12 cellular contexts compared by ENCODE assay signal in the genomic region with DNA sequence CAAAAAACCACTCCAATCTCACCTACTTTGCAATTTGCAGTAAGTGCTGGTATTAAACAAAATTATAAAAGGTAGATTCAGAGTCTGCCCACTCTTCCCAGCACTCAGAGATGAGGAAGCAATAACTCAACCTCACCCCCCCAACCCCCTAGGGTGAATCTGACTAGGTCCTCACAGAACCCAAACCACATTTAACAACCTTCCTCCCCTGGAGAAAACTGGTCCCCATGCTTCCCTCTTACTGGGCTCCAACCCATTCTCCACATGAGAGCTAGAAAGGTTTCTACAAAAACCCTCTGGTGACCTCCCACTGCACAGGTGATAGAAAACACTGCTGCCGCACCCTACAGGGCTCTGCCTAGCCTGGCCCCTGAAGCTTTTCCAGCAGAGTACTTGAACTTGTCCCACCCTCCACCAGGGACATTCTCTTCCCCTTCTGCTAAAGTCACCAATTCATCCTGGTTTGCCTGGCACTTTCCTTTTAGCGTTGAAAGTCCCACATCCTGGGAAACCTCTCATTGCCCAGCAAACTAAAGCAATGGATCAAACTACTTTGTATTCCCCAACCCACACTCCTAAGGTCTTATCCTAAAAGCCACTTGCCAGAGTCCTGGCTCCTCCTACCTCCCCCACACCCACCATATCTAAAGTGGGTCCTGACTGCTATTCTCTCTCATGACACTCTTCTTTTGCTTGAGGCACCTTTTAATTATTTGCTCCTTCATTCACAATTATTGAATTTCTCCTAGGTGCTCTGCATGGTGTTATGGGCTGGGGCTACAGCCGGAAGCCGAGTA.
"Had no signal": no experiment of that assay in that cellular context is flagged by ENCODE, and none has a peak within 500 bp of the region (broad histone marks: within the 10 kb centered on the region; RNA-seq: fewer than 3 reads in every experiment).

No MANE protein-coding gene starts in this region.

- ATAC-seq: foreskin keratinocyte, left colon had no signal

- H3K4me3 ChIP-seq: adrenal gland, esophagus squamous epithelium, lung, tibial artery, uterus had no signal

- DNase-seq: activated CD4-positive, alpha-beta T cell treated with anti-CD3 and anti-CD28 coated beads, Interleukin-2, amount 50 U/mL, for 1 hour; activated gamma-delta T cell treated with Interleukin-2 at 50 U/mL for 16 hours; activated T-cell treated with anti-CD3 and anti-CD28 coated beads, Interleukin-2, amount 50 U/mL, for 24 hours; esophagus squamous epithelium; foreskin keratinocyte; left colon; retina; T-helper 9 cell; tibial artery; uterus had no signal
